Comparison of ENCODE assay signal across 2 cellular contexts in genomic region chr17:78345791-78346494, GRCh38.
TF ChIP-seq lines count a peak whose summit lies in the region.

No MANE protein-coding gene starts in this region.

TF ChIP-seq in HCT116, 20 proteins besides CTCF, POLR2A, EP300 and RAD21 (continued from another document):
- no peak for TF ChIP-seq EGR1 (IDR thresholded peaks at IDR 0.05; ENCODE audit: low read depth)
- TF ChIP-seq ELF1 (IDR thresholded peaks at IDR 0.05; ENCODE audit: borderline replicate concordance, low read depth), result no peak
- no peak for TF ChIP-seq EZH2phosphoT487 (IDR thresholded peaks at IDR 0.05; ENCODE audit: borderline replicate concordance)
- TF ChIP-seq CEBPB (IDR thresholded peaks at IDR 0.05; ENCODE audit: low read depth), result no peak
- no peak for TF ChIP-seq CBX3 (IDR thresholded peaks at IDR 0.05; ENCODE audit: low read depth)
- no peak for TF ChIP-seq REST (IDR thresholded peaks at IDR 0.05; ENCODE audit: low read depth)
- no peak for TF ChIP-seq POLR2AphosphoS5 (IDR thresholded peaks at IDR 0.05; ENCODE audit: low read depth, low read length)
- no peak for TF ChIP-seq ZBTB33 (IDR thresholded peaks at IDR 0.05; ENCODE audit: extremely low read depth, insufficient replicate concordance, low read length)
- no peak for TF ChIP-seq ATF3 (IDR thresholded peaks at IDR 0.05)
- TF ChIP-seq ZFX (IDR thresholded peaks at IDR 0.05), result no peak
- TF ChIP-seq EZH2 (IDR thresholded peaks at IDR 0.05), result no peak
TF ChIP-seq in HCT116: peak in this region for 0.

TF ChIP-seq in liver, 16 proteins besides CTCF, POLR2A, EP300 and RAD21 (continued from another document):
- TF ChIP-seq REST (IDR thresholded peaks at IDR 0.05) (no peak), GABPA (IDR thresholded peaks at IDR 0.05 in 1 of 2, conservative IDR thresholded peaks at IDR 0.05 in 1 of 2) (no peak), HNF4G (IDR thresholded peaks at IDR 0.05) (no peak)
TF ChIP-seq in liver: peak in this region for 1.
